28 cellular contexts compared by ENCODE assay signal in the genomic region with DNA sequence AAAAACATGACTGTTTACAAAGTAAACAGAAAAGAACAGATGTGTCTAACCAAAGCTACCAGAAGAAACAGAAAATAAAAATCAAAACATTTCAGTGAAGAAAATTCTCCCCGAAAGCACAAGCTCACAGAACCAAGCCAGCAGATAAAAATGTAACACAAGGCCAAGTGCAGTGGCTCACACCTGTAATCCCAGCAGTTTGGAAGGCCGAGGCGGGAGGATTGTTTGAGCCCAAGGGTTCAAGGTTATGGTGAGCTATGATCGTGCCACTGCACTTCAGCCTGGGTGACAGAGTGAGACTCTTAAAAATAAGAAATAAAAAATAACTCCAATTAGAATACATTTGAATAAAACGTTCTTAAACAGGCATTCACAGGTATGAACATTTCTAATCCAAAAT. TPM values are rescaled to one million over a fixed set of nuclear protein-coding genes. Genes with fewer than 3 reads are reported as not detected.
"Had no signal": no experiment of that assay in that cellular context is flagged by ENCODE, and none has a peak within 500 bp of the region (broad histone marks: within the 10 kb centered on the region; RNA-seq: fewer than 3 reads in every experiment).

No MANE protein-coding gene starts in this region.

- H3K27ac ChIP-seq: PC-9, Peyer's patch, SJCRH30 had no signal

- H3K9me3 ChIP-seq: MG63, Peyer's patch, SJCRH30 had no signal

- H3K4me3 ChIP-seq: MG63, PC-9, Peyer's patch, SJCRH30 had no signal

- H3K36me3 ChIP-seq: MG63, Peyer's patch, SJCRH30 had no signal

- H3K4me2 ChIP-seq: PC-9 had no signal

- ATAC-seq: Right ventricle myocardium inferior, SK-N-SH treated with all-trans-retinoic acid at 6 μM for 48 hours had no signal

- DNase-seq: IMR-90; Karpas-422; KG1; MG63; NCI-H1092; NCI-H1105 treated with DMSO at 0.1 percent for 48 hours; NCI-H1417 treated with DMSO at 0.1 percent for 48 hours; NCI-H146; NCI-H1694 treated with DMSO at 0.1 percent for 48 hours; NCI-H1930; NCI-H2081; NCI-H2107; NCI-H2171; NCI-H226; NCI-H446; NCI-H510A; NCI-H524 treated with DMSO at 0.1 percent for 48 hours; NCI-H69; NCI-H774; NK-92 treated with Interleukin-12 subunit alpha and Interleukin-12 subunit beta, amount 100 ng/mL, for 24 hours; PC-9; SHP77 treated with DMSO at 0.1 percent for 48 hours; SJCRH30 had no signal

- H3K27me3 ChIP-seq: MG63, Peyer's patch, SJCRH30 had no signal

- H2AFZ ChIP-seq: PC-9 had no signal

RNA-seq across cellular contexts. Expression of a gene that starts 37.5 kb away (rescaled TPM):
- total RNA-seq: HT-29, RPMI7951 had no signal

RNA-seq across cellular contexts. Expression of a gene that starts 52.2 kb away (rescaled TPM):
- total RNA-seq: Peyer's patch, Right ventricle myocardium inferior had no signal
